8 cellular contexts compared by ENCODE assay signal in the genomic region with DNA sequence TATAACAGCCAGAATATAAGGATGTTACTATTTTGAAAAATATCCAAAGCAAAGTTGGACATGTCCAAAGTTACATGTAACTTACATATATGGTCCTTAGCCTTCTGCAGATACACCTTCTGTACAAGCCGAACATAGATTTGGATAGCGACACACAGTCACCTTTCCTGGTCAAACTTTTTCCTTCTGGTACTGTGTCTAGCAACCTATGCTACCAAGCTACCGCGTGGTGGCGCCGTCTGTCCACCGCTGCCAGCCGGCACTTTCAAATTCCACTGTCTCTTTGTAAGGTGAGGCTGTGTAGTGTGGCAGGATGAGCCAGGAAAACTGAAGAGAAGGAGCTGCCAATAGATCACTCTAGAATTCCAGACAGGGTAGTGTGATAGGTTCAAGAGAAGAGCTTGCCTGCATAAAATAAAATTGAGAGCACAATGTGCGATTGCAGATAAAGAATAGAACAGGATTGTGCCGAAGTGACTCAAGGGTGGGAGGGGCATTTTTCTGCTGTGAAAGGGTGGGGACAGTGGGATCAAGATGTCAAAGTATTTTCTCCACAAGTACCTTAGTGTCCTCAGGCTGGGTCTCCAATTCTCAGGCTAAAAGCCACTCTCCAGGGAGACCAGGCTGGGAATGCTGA.
DNase-seq lines count a peak whose midpoint lies in the region; ATAC-seq, FAIRE-seq and TF ChIP-seq lines count a peak whose summit lies in the region.

No MANE protein-coding gene starts in this region.

- no peaks in the 10 kb centered on the region for H3K9me2 ChIP-seq in SK-N-SH

- H3K4me1 ChIP-seq in SK-N-SH (ENCODE audit: control insufficient read depth in 1 of 2, insufficient read depth in 2 of 2, low read depth in 1 of 2, low read length in 1 of 2) (no peaks in the 10 kb centered on the region), ascending aorta (no peaks in the 10 kb centered on the region), small intestine (ENCODE audit: control insufficient read depth in 2 of 2, insufficient read depth in 1 of 2, low read depth in 1 of 2, low read length in 1 of 2) (peaks cover 0 to 2% of the 10 kb centered on the region in 2 donors)

- intact Hi-C loops in ascending aorta (cut with DNase I), result loop anchor here (2.0 kb wide), 1 partner anchor 431 kb away; no protein-coding TSS in a partner anchor

- no peaks in the 10 kb centered on the region for H3K9me3 ChIP-seq in SK-N-SH
- no peaks in the 10 kb centered on the region for H3K9me3 ChIP-seq in ascending aorta
- no peaks in the 10 kb centered on the region for H3K9me3 ChIP-seq in small intestine (ENCODE audit: control insufficient read depth, low read depth)

- POLR2A ChIA-PET in SK-N-SH (lab: Yijun Ruan, JAX), result interaction anchor here (0.7 to 0.8 kb wide), 2 partner anchors 169 to 464 kb away, joined by 3 to 4 read pairs; no protein-coding TSS in a partner anchor

- WGBS in SK-N-SH (ENCODE audit: low lambda C conversion rate), result 23% methylated on average over 10 of the region's 10 CpGs
- 17 to 24% (median 20%) methylated on average over 10 of the region's 10 CpGs for WGBS in small intestine, 3 donors

- H2AFZ ChIP-seq in SK-N-SH (ENCODE audit: low read depth), result no peak overlapping the region

- no peak for TF ChIP-seq EP300 in SK-N-SH (IDR thresholded peaks at IDR 0.05; ENCODE audit: borderline replicate concordance in 1 of 2, low read depth in 1 of 2, low read length in 1 of 2)

- H3K27me3 ChIP-seq in SK-N-SH (ENCODE audit: insufficient read depth), result no peaks in the 10 kb centered on the region
- no peaks in the 10 kb centered on the region for H3K27me3 ChIP-seq in ascending aorta
- no peaks in the 10 kb centered on the region for H3K27me3 ChIP-seq in small intestine (ENCODE audit: control insufficient read depth in 2 of 2, insufficient read depth in 2 of 2, low read length in 2 of 2)

- no peaks in the 10 kb centered on the region for H3F3A ChIP-seq in SK-N-SH (replicated peaks; ENCODE audit: insufficient read depth)

- H3K4me2 ChIP-seq in SK-N-SH, result no peak overlapping the region

- peak; percentile 37 for ATAC-seq in GM21786 (IDR thresholded peaks at IDR 0.05; ENCODE audit: unreplicated experiment)
- no peak for ATAC-seq in HG02571 (IDR thresholded peaks at IDR 0.05; ENCODE audit: unreplicated experiment)

- TF ChIP-seq CTCF in SK-N-SH (IDR thresholded peaks at IDR 0.05), result peak; percentile 100
- peak in 2 of 3 experiments; percentile 53 to 63 for TF ChIP-seq CTCF in ascending aorta (IDR thresholded peaks at IDR 0.05)

- CTCF ChIA-PET in SK-N-SH (lab: Yijun Ruan, JAX), result interaction anchor here (0.6 to 9.1 kb wide), 127 partner anchors 9 to 1022 kb away, joined by 3 to 501 read pairs (median 5); partner anchors contain the start of genes COG1, CPSF4L and SSTR2

- H3K27ac ChIP-seq in SK-N-SH (ENCODE audit: low read depth in 2 of 2, low read length in 1 of 2), result no peak overlapping the region
- no peak overlapping the region for H3K27ac ChIP-seq in ascending aorta
- no peak overlapping the region for H3K27ac ChIP-seq in small intestine (ENCODE audit: low read depth in 1 of 2, low read length in 1 of 2)

- no peak overlapping the region for H3K4me3 ChIP-seq in SK-N-SH (ENCODE audit: low read depth in 2 of 2, low read length in 1 of 2)
- H3K4me3 ChIP-seq in ascending aorta, result no peak overlapping the region
- no peak overlapping the region for H3K4me3 ChIP-seq in small intestine (ENCODE audit: low read depth in 1 of 2, low read length in 2 of 2)

- FAIRE-seq in small intestine (lab: Jason Lieb, UNC), result no peak

- H3K79me2 ChIP-seq in SK-N-SH (ENCODE audit: insufficient read depth), result no peaks in the 10 kb centered on the region

- peak; percentile 99 for TF ChIP-seq RAD21 in SK-N-SH (IDR thresholded peaks at IDR 0.05; ENCODE audit: low read length)

- DNase-seq in CD1c-positive myeloid dendritic cell (ENCODE audit: extremely low spot score) (peak; percentile 38), NCI-H1092 treated with DMSO at 0.1 percent for 48 hours (lab: John Stamatoyannopoulos, UW) (peak; percentile 73), SK-N-SH (peak; percentile 78), ascending aorta (ENCODE audit: low spot score in 2 of 2) (no peak), hippocampal formation (lab: John Stamatoyannopoulos, UW) (peak; percentile 32 to 61), small intestine (peak; percentile 76)

- H3K36me3 ChIP-seq in SK-N-SH (replicated peaks in 1 of 2; ENCODE audit: control insufficient read depth in 1 of 2, insufficient read depth in 2 of 2, low read length in 1 of 2) (no peaks in the 10 kb centered on the region), ascending aorta (no peaks in the 10 kb centered on the region), small intestine (ENCODE audit: control insufficient read depth in 2 of 2, insufficient read depth in 2 of 2, low read length in 2 of 2) (no peaks in the 10 kb centered on the region)

- no peaks in the 10 kb centered on the region for H4K20me1 ChIP-seq in SK-N-SH (ENCODE audit: insufficient read depth)

- H3K9ac ChIP-seq in SK-N-SH, result no peak overlapping the region

TF ChIP-seq in SK-N-SH, 30 proteins besides CTCF, POLR2A, EP300 and RAD21:
- TF ChIP-seq CHD2 (IDR thresholded peaks at IDR 0.05; ENCODE audit: low read length, partially characterized antibody) (peak; percentile 39), SMC3 (IDR thresholded peaks at IDR 0.05; ENCODE audit: low read depth, low read length) (peak; percentile 98), TEAD4 (IDR thresholded peaks at IDR 0.05; ENCODE audit: borderline replicate concordance, insufficient read depth) (no peak), RCOR1 (IDR thresholded peaks at IDR 0.05; ENCODE audit: low read length) (peak; percentile 70), SIN3A (IDR thresholded peaks at IDR 0.05; ENCODE audit: borderline replicate concordance, low read depth, low read length) (no peak), MXI1 (IDR thresholded peaks at IDR 0.05; ENCODE audit: low read depth, low read length) (no peak; the same call in 1 of the 2 replicates), MAX (IDR thresholded peaks at IDR 0.05; ENCODE audit: low read depth) (peak; percentile 56), USF2 (IDR thresholded peaks at IDR 0.05; ENCODE audit: borderline replicate concordance, low read depth, low read length) (0 out of 2 replicates have a peak, but pooled peaks have one; percentile 1)
- TF ChIP-seq, protein P1, sequence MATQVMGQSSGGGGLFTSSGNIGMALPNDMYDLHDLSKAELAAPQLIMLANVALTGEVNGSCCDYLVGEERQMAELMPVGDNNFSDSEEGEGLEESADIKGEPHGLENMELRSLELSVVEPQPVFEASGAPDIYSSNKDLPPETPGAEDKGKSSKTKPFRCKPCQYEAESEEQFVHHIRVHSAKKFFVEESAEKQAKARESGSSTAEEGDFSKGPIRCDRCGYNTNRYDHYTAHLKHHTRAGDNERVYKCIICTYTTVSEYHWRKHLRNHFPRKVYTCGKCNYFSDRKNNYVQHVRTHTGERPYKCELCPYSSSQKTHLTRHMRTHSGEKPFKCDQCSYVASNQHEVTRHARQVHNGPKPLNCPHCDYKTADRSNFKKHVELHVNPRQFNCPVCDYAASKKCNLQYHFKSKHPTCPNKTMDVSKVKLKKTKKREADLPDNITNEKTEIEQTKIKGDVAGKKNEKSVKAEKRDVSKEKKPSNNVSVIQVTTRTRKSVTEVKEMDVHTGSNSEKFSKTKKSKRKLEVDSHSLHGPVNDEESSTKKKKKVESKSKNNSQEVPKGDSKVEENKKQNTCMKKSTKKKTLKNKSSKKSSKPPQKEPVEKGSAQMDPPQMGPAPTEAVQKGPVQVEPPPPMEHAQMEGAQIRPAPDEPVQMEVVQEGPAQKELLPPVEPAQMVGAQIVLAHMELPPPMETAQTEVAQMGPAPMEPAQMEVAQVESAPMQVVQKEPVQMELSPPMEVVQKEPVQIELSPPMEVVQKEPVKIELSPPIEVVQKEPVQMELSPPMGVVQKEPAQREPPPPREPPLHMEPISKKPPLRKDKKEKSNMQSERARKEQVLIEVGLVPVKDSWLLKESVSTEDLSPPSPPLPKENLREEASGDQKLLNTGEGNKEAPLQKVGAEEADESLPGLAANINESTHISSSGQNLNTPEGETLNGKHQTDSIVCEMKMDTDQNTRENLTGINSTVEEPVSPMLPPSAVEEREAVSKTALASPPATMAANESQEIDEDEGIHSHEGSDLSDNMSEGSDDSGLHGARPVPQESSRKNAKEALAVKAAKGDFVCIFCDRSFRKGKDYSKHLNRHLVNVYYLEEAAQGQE (IDR thresholded peaks at IDR 0.05; ENCODE audit: low read depth, low read length), result peak; percentile 91

Comparison
In these comparisons a context has a peak if more than half of its experiments do, and no peak if none do; other contexts are left out.
1. DNase-seq: peak in CD1c-positive myeloid dendritic cell (single experiment), NCI-H1092 treated with DMSO at 0.1 percent for 48 hours (single experiment), SK-N-SH (single experiment), hippocampal formation (2 of 2) and small intestine (single experiment); none in ascending aorta (0 of 2).